Comparison of ENCODE assay signal across 1 cellular context in genomic region chr20:45347936-45348809, GRCh38.
TF ChIP-seq lines count a peak whose summit lies in the region.

Gene SDC4, minus strand, starts transcription at chr20:45348424. Its CDS starts 40 bp downstream, at chr20:45348384.

TF ChIP-seq in HepG2, 621 proteins besides CTCF, POLR2A, EP300 and RAD21 (continued from another document and continues in another):
- no peak for TF ChIP-seq AKNA (CRISPR knock-in tag; IDR thresholded peaks at IDR 0.05; ENCODE audit: borderline replicate concordance)
- peak; percentile 64; the same call in 1 of the 2 replicates for TF ChIP-seq TFE3 (CRISPR knock-in tag; IDR thresholded peaks at IDR 0.05)
- 0 out of 2 replicates have a peak, but pooled peaks have one; percentile 29 for TF ChIP-seq CHD2 (IDR thresholded peaks at IDR 0.05; ENCODE audit: low read depth, low read length)
- peak; percentile 50; the same call in 1 of the 2 replicates for TF ChIP-seq ZNF557 (CRISPR knock-in tag; IDR thresholded peaks at IDR 0.05)
- TF ChIP-seq ZNF605 (CRISPR knock-in tag; IDR thresholded peaks at IDR 0.05): 0 out of 2 replicates have a peak, but pooled peaks have one; percentile 48
- TF ChIP-seq ZNF607 (CRISPR knock-in tag; IDR thresholded peaks at IDR 0.05; ENCODE audit: borderline replicate concordance): peak; percentile 88
- TF ChIP-seq RBM22 (optimal IDR thresholded peaks at IDR 0.05; ENCODE audit: low read length): peak; percentile 21
- peak; percentile 79; the same call in 1 of the 2 replicates for TF ChIP-seq E2F2 (CRISPR knock-in tag; IDR thresholded peaks at IDR 0.05; ENCODE audit: borderline replicate concordance)
- peak; percentile 62; the same call in 1 of the 2 replicates for TF ChIP-seq FOSL2 (CRISPR knock-in tag; IDR thresholded peaks at IDR 0.05)
- no peak for TF ChIP-seq MBD4 (IDR thresholded peaks at IDR 0.05; ENCODE audit: borderline replicate concordance, low read length)
- peak; percentile 32; the same call in 1 of the 2 replicates for TF ChIP-seq NR0B2 (CRISPR knock-in tag; IDR thresholded peaks at IDR 0.05)
- TF ChIP-seq ZFP91 (CRISPR knock-in tag; IDR thresholded peaks at IDR 0.05; ENCODE audit: borderline replicate concordance): peak; percentile 74; the same call in 1 of the 2 replicates
- TF ChIP-seq MATR3 (CRISPR knock-in tag; IDR thresholded peaks at IDR 0.05): no peak
- no peak for TF ChIP-seq ZNF180 (CRISPR knock-in tag; IDR thresholded peaks at IDR 0.05; ENCODE audit: borderline replicate concordance, low read depth)
- TF ChIP-seq ZNF652 (CRISPR knock-in tag; IDR thresholded peaks at IDR 0.05; ENCODE audit: borderline replicate concordance, low read depth): no peak
- TF ChIP-seq SSRP1 (CRISPR knock-in tag; IDR thresholded peaks at IDR 0.05): no peak
- no peak for TF ChIP-seq SRSF4 (IDR thresholded peaks at IDR 0.05; ENCODE audit: low read depth, low read length, poor library complexity, severe bottlenecking)
- no peak for TF ChIP-seq TERF1 (CRISPR knock-in tag; IDR thresholded peaks at IDR 0.05)
- TF ChIP-seq ZIK1 (CRISPR knock-in tag; IDR thresholded peaks at IDR 0.05; ENCODE audit: borderline replicate concordance, low read depth): no peak; the same call in 1 of the 2 replicates
- 0 out of 2 replicates have a peak, but pooled peaks have one; percentile 57 for TF ChIP-seq ZNF567 (CRISPR knock-in tag; IDR thresholded peaks at IDR 0.05; ENCODE audit: borderline replicate concordance)
- no peak for TF ChIP-seq SNRNP70 (IDR thresholded peaks at IDR 0.05; ENCODE audit: low read depth, low read length)
- TF ChIP-seq ZNF770 (CRISPR knock-in tag; IDR thresholded peaks at IDR 0.05): no peak; the same call in 1 of the 2 replicates
- TF ChIP-seq XRCC5 (optimal IDR thresholded peaks at IDR 0.05; ENCODE audit: low read length): no peak
- no peak for TF ChIP-seq MXD4 (CRISPR knock-in tag; IDR thresholded peaks at IDR 0.05)
- no peak for TF ChIP-seq U2AF2 (IDR thresholded peaks at IDR 0.05; ENCODE audit: low read depth, low read length)
- TF ChIP-seq THAP7 (CRISPR knock-in tag; IDR thresholded peaks at IDR 0.05): no peak; the same call in 1 of the 2 replicates
- peak; percentile 71 for TF ChIP-seq ZNF704 (CRISPR knock-in tag; IDR thresholded peaks at IDR 0.05; ENCODE audit: borderline replicate concordance)
- TF ChIP-seq SOX6 (IDR thresholded peaks at IDR 0.05): no peak
- TF ChIP-seq SOX6 (CRISPR knock-in tag; IDR thresholded peaks at IDR 0.05): peak; percentile 48; the same call in 1 of the 2 replicates
- peak; percentile 47; the same call in 1 of the 2 replicates for TF ChIP-seq ZNF766 (CRISPR knock-in tag; IDR thresholded peaks at IDR 0.05; ENCODE audit: borderline replicate concordance)
- no peak for TF ChIP-seq SMAD1 (CRISPR knock-in tag; IDR thresholded peaks at IDR 0.05; ENCODE audit: borderline replicate concordance, low read depth)
- TF ChIP-seq NFE2L1 (CRISPR knock-in tag; IDR thresholded peaks at IDR 0.05; ENCODE audit: borderline replicate concordance): no peak
- TF ChIP-seq TSC22D2 (CRISPR knock-in tag; IDR thresholded peaks at IDR 0.05; ENCODE audit: borderline replicate concordance): 0 out of 2 replicates have a peak, but pooled peaks have one; percentile 37
- TF ChIP-seq REXO4 (CRISPR knock-in tag; IDR thresholded peaks at IDR 0.05; ENCODE audit: borderline replicate concordance): no peak
- TF ChIP-seq PITX1 (CRISPR knock-in tag; IDR thresholded peaks at IDR 0.05): peak; percentile 85; the same call in 1 of the 2 replicates
- peak; percentile 90; the same call in 1 of the 2 replicates for TF ChIP-seq GATA4 (IDR thresholded peaks at IDR 0.05; ENCODE audit: borderline replicate concordance, low read depth)
- no peak for TF ChIP-seq PHF5A (CRISPR knock-in tag; IDR thresholded peaks at IDR 0.05; ENCODE audit: low read depth, unreplicated experiment)
- TF ChIP-seq TBX2 (CRISPR knock-in tag; IDR thresholded peaks at IDR 0.05; ENCODE audit: borderline replicate concordance): peak; percentile 73; the same call in 1 of the 2 replicates
- no peak for TF ChIP-seq CHD4 (IDR thresholded peaks at IDR 0.05; ENCODE audit: borderline replicate concordance, low read length)
- peak; percentile 83; the same call in 1 of the 2 replicates for TF ChIP-seq ZNF367 (CRISPR knock-in tag; IDR thresholded peaks at IDR 0.05; ENCODE audit: borderline replicate concordance)
- peak; percentile 87; the same call in 1 of the 2 replicates for TF ChIP-seq RELA (CRISPR knock-in tag; IDR thresholded peaks at IDR 0.05)
- TF ChIP-seq NFKBIZ (CRISPR knock-in tag; IDR thresholded peaks at IDR 0.05): peak; percentile 39; the same call in 1 of the 2 replicates
- no peak for TF ChIP-seq JDP2 (CRISPR knock-in tag; IDR thresholded peaks at IDR 0.05; ENCODE audit: borderline replicate concordance)
- TF ChIP-seq MLXIP (CRISPR knock-in tag; IDR thresholded peaks at IDR 0.05; ENCODE audit: borderline replicate concordance): peak; percentile 41; the same call in 1 of the 2 replicates
